Comparison of ENCODE assay signal across 7 cellular contexts in genomic region chr14:105774581-105775348, GRCh38.
A peak's percentile ranks its signal among the peaks of the same experiment; 100 is the strongest.
DNase-seq lines count a peak whose midpoint lies in the region; ATAC-seq and TF ChIP-seq lines count a peak whose summit lies in the region.
"Not testable (repeated sequence)": the region's sequence is repeated elsewhere in the genome, so short reads cannot be mapped to it uniquely, and the experiment has no call there.

No MANE protein-coding gene starts in this region.

- H3K9me2 ChIP-seq in HCT116 (ENCODE audit: insufficient read depth): not testable (repeated sequence)

- not testable (repeated sequence) for H3K27me3 ChIP-seq in HCT116 (ENCODE audit: insufficient read depth, low read length); OCI-LY3 (ENCODE audit: low read depth, low read length)

- H3K36me3 ChIP-seq in HCT116 (ENCODE audit: control insufficient read depth in 1 of 2, insufficient read depth in 2 of 2, low read length in 2 of 2); OCI-LY3 (replicated peaks; ENCODE audit: low read depth, low read length): not testable (repeated sequence)

- RAD21 ChIA-PET in HCT116 (lab: Charles Lee; ENCODE audit: low non-redundant PET in 1 of 2, low total read pairs in 2 of 2, uncharacterized antibody in 2 of 2, unreplicated experiment in 2 of 2): interaction anchor here in 1 of 2 experiments (0.7 kb wide), 1 partner anchor 186 kb away, joined by 3 read pairs; no protein-coding TSS in a partner anchor

- CTCF ChIA-PET in HCT116 (lab: Charles Lee): interaction anchor here (0.6 to 0.7 kb wide), 2 partner anchors 28 to 594 kb away, joined by 3 to 5 read pairs; partner anchors contain the start of gene NUDT14
- CTCF ChIA-PET in activated B cell treated with CpG ODN at 0.5 μM for 24 hours (lab: Charles Lee): not testable (repeated sequence)

- peak; percentile 4 for DNase-seq in DMS79 (lab: John Stamatoyannopoulos, UW)
- not testable (repeated sequence) for DNase-seq in HCT116 (ENCODE audit: low read depth, low spot score); activated B cell treated with CpG ODN at 0.5 μM for 24 hours; endothelial cell (ENCODE audit: low spot score); natural killer cell treated with Interleukin-12 subunit alpha and Interleukin-12 subunit beta and Interleukin-15 and Interleukin-18, amount 100 ng/mL, for 72 hours (ENCODE audit: low spot score); stimulated activated naive B cell treated with anti-CD40 and anti-IgM and Interleukin-4, amounts not matched to agents 10 μg/mL and 1 μg/mL and 100 μg/mL, for 72 hours

- H3K4me2 ChIP-seq in HCT116 (ENCODE audit: low read length): not testable (repeated sequence)
- peak overlapping the region; percentile 79 for H3K4me2 ChIP-seq in OCI-LY3 (ENCODE audit: low read length)

- peaks cover 68% of the 10 kb centered on the region for H3K4me1 Mint-ChIP-seq in activated B cell treated with CpG ODN at 0.5 μM for 24 hours
- H3K4me1 Mint-ChIP-seq in endothelial cell (ENCODE audit: unreplicated experiment); natural killer cell treated with Interleukin-12 subunit alpha and Interleukin-12 subunit beta and Interleukin-15 and Interleukin-18, amount 100 ng/mL, for 72 hours (ENCODE audit: low read depth in 2 of 2): not testable (repeated sequence)
- H3K4me1 Mint-ChIP-seq in stimulated activated naive B cell treated with anti-CD40 and anti-IgM and Interleukin-4, amounts not matched to agents 10 μg/mL and 1 μg/mL and 100 μg/mL, for 72 hours: peaks cover 61 to 85% of the 10 kb centered on the region in 2 donors

- not testable (repeated sequence) for TF ChIP-seq POLR2A in HCT116 (IDR thresholded peaks at IDR 0.05; ENCODE audit: borderline replicate concordance, extremely low read depth, insufficient read depth, insufficient read length)

- not testable (repeated sequence) for TF ChIP-seq RAD21 in HCT116 (IDR thresholded peaks at IDR 0.05; ENCODE audit: low read depth)

- H3K4me3 Mint-ChIP-seq in activated B cell treated with CpG ODN at 0.5 μM for 24 hours (peak overlapping the region; percentile 94), endothelial cell (ENCODE audit: unreplicated experiment) (peak overlapping the region; percentile 31)
- not testable (repeated sequence) for H3K4me3 Mint-ChIP-seq in natural killer cell treated with Interleukin-12 subunit alpha and Interleukin-12 subunit beta and Interleukin-15 and Interleukin-18, amount 100 ng/mL, for 72 hours
- H3K4me3 Mint-ChIP-seq in stimulated activated naive B cell treated with anti-CD40 and anti-IgM and Interleukin-4, amounts not matched to agents 10 μg/mL and 1 μg/mL and 100 μg/mL, for 72 hours: peak overlapping the region; percentile 96

- intact Hi-C loops in HCT116 (cut with micrococcal nuclease): not testable (repeated sequence)
- intact Hi-C loops in activated B cell treated with CpG ODN at 0.5 μM for 24 hours (cut with micrococcal nuclease): loop anchor here (1.0 to 5.0 kb wide), 2 partner anchors 44 to 78 kb away; no protein-coding TSS in a partner anchor

- H3K9me3 ChIP-seq in HCT116 (ENCODE audit: control insufficient read depth in 1 of 2, insufficient read depth in 1 of 2, low read depth in 1 of 2, low read length in 2 of 2); OCI-LY3 (ENCODE audit: insufficient read depth, low read length): not testable (repeated sequence)

- not testable (repeated sequence) for H3K79me2 ChIP-seq in HCT116 (ENCODE audit: insufficient read depth, low read length)
- peaks cover 60% of the 10 kb centered on the region for H3K79me2 ChIP-seq in OCI-LY3 (ENCODE audit: low read length)

- BruUV-seq in HCT116 (replicated peaks; lab: Mats Ljungman, UMichigan): not testable (repeated sequence)

- H3K36me3 Mint-ChIP-seq in activated B cell treated with CpG ODN at 0.5 μM for 24 hours (ENCODE audit: low read depth): peaks cover 40% of the 10 kb centered on the region
- peaks cover 16% of the 10 kb centered on the region for H3K36me3 Mint-ChIP-seq in endothelial cell (ENCODE audit: low read depth, unreplicated experiment)
- peaks cover 11% of the 10 kb centered on the region for H3K36me3 Mint-ChIP-seq in natural killer cell treated with Interleukin-12 subunit alpha and Interleukin-12 subunit beta and Interleukin-15 and Interleukin-18, amount 100 ng/mL, for 72 hours
- H3K36me3 Mint-ChIP-seq in stimulated activated naive B cell treated with anti-CD40 and anti-IgM and Interleukin-4, amounts not matched to agents 10 μg/mL and 1 μg/mL and 100 μg/mL, for 72 hours: peaks cover 74 to 83% of the 10 kb centered on the region in 2 donors

- H3K27ac ChIP-seq in HCT116 (ENCODE audit: low read depth, low read length): not testable (repeated sequence)
- H3K27ac ChIP-seq in OCI-LY3 (ENCODE audit: low read length): peak overlapping the region; percentile 89

- not testable (repeated sequence) for H3K9me3 Mint-ChIP-seq in activated B cell treated with CpG ODN at 0.5 μM for 24 hours; natural killer cell treated with Interleukin-12 subunit alpha and Interleukin-12 subunit beta and Interleukin-15 and Interleukin-18, amount 100 ng/mL, for 72 hours
- peaks cover 46% of the 10 kb centered on the region for H3K9me3 Mint-ChIP-seq in endothelial cell (ENCODE audit: unreplicated experiment)
- H3K9me3 Mint-ChIP-seq in stimulated activated naive B cell treated with anti-CD40 and anti-IgM and Interleukin-4, amounts not matched to agents 10 μg/mL and 1 μg/mL and 100 μg/mL, for 72 hours: peaks cover 21 to 23% of the 10 kb centered on the region in 2 donors

- not testable (repeated sequence) for H3K4me3 ChIP-seq in HCT116 (replicated peaks in 1 of 2; ENCODE audit: low read depth in 1 of 2, low read length in 2 of 2)
- H3K4me3 ChIP-seq in OCI-LY3 (ENCODE audit: low read length): peak overlapping the region; percentile 92

- peak; percentile 23; the same call in 1 of the 2 replicates for ATAC-seq in HCT116
- not testable (repeated sequence) for ATAC-seq in activated B cell treated with CpG ODN at 0.5 μM for 24 hours (ENCODE audit: low read depth)
- ATAC-seq in natural killer cell treated with Interleukin-12 subunit alpha and Interleukin-12 subunit beta and Interleukin-15 and Interleukin-18, amount 100 ng/mL, for 72 hours: peak; percentile 11 to 18
- peak; percentile 4 for ATAC-seq in stimulated activated naive B cell treated with anti-CD40 and anti-IgM and Interleukin-4, amounts not matched to agents 10 μg/mL and 1 μg/mL and 100 μg/mL, for 72 hours (replicated peaks)

- H3K27ac Mint-ChIP-seq in activated B cell treated with CpG ODN at 0.5 μM for 24 hours (peak overlapping the region; percentile 89), endothelial cell (ENCODE audit: unreplicated experiment) (peak overlapping the region; percentile 42)
- not testable (repeated sequence) for H3K27ac Mint-ChIP-seq in natural killer cell treated with Interleukin-12 subunit alpha and Interleukin-12 subunit beta and Interleukin-15 and Interleukin-18, amount 100 ng/mL, for 72 hours
- H3K27ac Mint-ChIP-seq in stimulated activated naive B cell treated with anti-CD40 and anti-IgM and Interleukin-4, amounts not matched to agents 10 μg/mL and 1 μg/mL and 100 μg/mL, for 72 hours: peak overlapping the region; percentile 99

- H4K20me1 ChIP-seq in HCT116 (ENCODE audit: insufficient read depth); OCI-LY3 (ENCODE audit: insufficient read depth, low read length): not testable (repeated sequence)

- H3K9ac ChIP-seq in HCT116 (ENCODE audit: low read length): not testable (repeated sequence)
- peak overlapping the region; percentile 98 for H3K9ac ChIP-seq in OCI-LY3 (ENCODE audit: low read length)

- H2AFZ ChIP-seq in HCT116 (ENCODE audit: low read depth, low read length, poor library complexity, severe bottlenecking); OCI-LY3 (ENCODE audit: low read depth, low read length): not testable (repeated sequence)

- POLR2A ChIA-PET in HCT116 (lab: Charles Lee): not testable (repeated sequence)
- POLR2A ChIA-PET in activated B cell treated with CpG ODN at 0.5 μM for 24 hours (lab: Charles Lee): interaction anchor here (0.8 to 7.4 kb wide), 9 partner anchors 29 to 129 kb away, joined by 3 to 96 read pairs (median 4); no protein-coding TSS in a partner anchor

- TF ChIP-seq CTCF in HCT116 (IDR thresholded peaks at IDR 0.05 in 2 of 3, conservative IDR thresholded peaks at IDR 0.05 in 1 of 3; ENCODE audit: borderline replicate concordance in 1 of 3, insufficient read depth in 1 of 3, low read depth in 2 of 3, low read length in 2 of 3); OCI-LY3 (IDR thresholded peaks at IDR 0.05; ENCODE audit: low read depth, low read length); activated B cell treated with CpG ODN at 0.5 μM for 24 hours (IDR thresholded peaks at IDR 0.05); endothelial cell (IDR thresholded peaks at IDR 0.05; ENCODE audit: unreplicated experiment): not testable (repeated sequence)

- H3K4me1 ChIP-seq in HCT116 (ENCODE audit: control insufficient read depth in 1 of 2, insufficient read depth in 2 of 2, low read length in 2 of 2): not testable (repeated sequence)
- H3K4me1 ChIP-seq in OCI-LY3 (ENCODE audit: low read length): peaks cover 33% of the 10 kb centered on the region

- H3K27me3 Mint-ChIP-seq in activated B cell treated with CpG ODN at 0.5 μM for 24 hours: not testable (repeated sequence)
- peaks cover 36% of the 10 kb centered on the region for H3K27me3 Mint-ChIP-seq in endothelial cell (ENCODE audit: unreplicated experiment)
- peaks cover 0 to 17% of the 10 kb centered on the region in 2 donors for H3K27me3 Mint-ChIP-seq in natural killer cell treated with Interleukin-12 subunit alpha and Interleukin-12 subunit beta and Interleukin-15 and Interleukin-18, amount 100 ng/mL, for 72 hours
- peaks cover 14 to 33% of the 10 kb centered on the region in 2 donors for H3K27me3 Mint-ChIP-seq in stimulated activated naive B cell treated with anti-CD40 and anti-IgM and Interleukin-4, amounts not matched to agents 10 μg/mL and 1 μg/mL and 100 μg/mL, for 72 hours
